ENCODE assay signal across 8 cellular contexts in the genomic region with DNA sequence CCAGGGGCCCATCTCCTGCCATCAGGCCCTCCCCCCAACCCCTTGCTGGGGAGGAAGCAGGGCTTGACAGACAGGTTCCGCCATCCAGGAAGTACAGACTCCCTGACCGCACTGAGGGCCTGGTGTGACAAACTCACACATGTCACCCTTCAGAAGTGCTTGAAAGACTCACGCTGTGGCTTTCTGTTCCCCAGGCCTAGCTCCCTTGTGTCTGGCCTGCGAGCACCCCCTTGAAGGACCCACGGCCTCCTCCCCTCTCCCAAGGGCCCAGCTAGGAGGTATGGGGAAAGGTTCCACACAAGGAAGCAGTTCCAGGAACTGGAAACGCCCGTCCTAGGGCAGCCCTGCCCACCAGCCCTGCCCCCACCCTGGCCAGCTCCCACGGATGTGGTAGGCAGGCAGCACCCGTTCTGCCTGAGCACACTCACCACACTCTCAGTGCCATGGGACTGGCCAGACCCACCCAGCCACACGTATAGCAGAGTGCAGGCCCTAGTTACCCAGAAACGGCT. TPM values are rescaled to one million over a fixed set of nuclear protein-coding genes. Genes with fewer than 3 reads are reported as not detected.
DNase-seq lines count a peak whose midpoint lies in the region; ATAC-seq, FAIRE-seq and TF ChIP-seq lines count a peak whose summit lies in the region.

No MANE protein-coding gene starts in this region.

- peak; percentile 67 for DNase-seq in NOMO-1 treated with dmso at 0.1 percent for 144 hours (lab: John Stamatoyannopoulos, UW; ENCODE audit: unreplicated experiment)
- peak; percentile 82 to 86 for DNase-seq in activated T-cell treated with anti-CD3 and anti-CD28 coated beads, Interleukin-2, amount 50 U/mL, for 72 hours
- DNase-seq in keratinocyte (ENCODE audit: low read depth, low spot score) = no peak
- peak; percentile 55 for DNase-seq in stimulated activated CD4-positive, alpha-beta T cell treated with anti-CD3 and anti-CD28 coated beads, Interleukin-4, amount 100 ng/mL, for 1 hour
- DNase-seq in NCI-H2196 treated with DMSO at 0.1 percent for 48 hours (lab: John Stamatoyannopoulos, UW; ENCODE audit: unreplicated experiment) = no peak
- no peak for DNase-seq in NCI-H345 treated with DMSO at 0.1 percent for 48 hours (lab: John Stamatoyannopoulos, UW; ENCODE audit: unreplicated experiment)

- H3K36me3 ChIP-seq in keratinocyte (ENCODE audit: control insufficient read depth in 2 of 2, extremely low read depth in 1 of 2, insufficient read depth in 2 of 2, low read length in 2 of 2) = peaks cover 68 to 88% of the 10 kb centered on the region in 2 experiments

- peak overlapping the region; percentile 54 for H3K4me2 ChIP-seq in keratinocyte (ENCODE audit: control insufficient read depth, extremely low read depth, insufficient read depth, low read depth, low read length)

- dilution Hi-C loops in keratinocyte (cut with MboI; ENCODE audit: extremely low pct_ligation_motif_present, low sequenced_read_pairs) = no loop called here

- peaks cover 66% of the 10 kb centered on the region for H3K79me2 ChIP-seq in keratinocyte (ENCODE audit: control insufficient read depth, insufficient read depth, low read length)

- peak overlapping the region; percentile 96 for H3K27ac ChIP-seq in keratinocyte (ENCODE audit: control insufficient read depth, insufficient read depth, low read length)

- peaks cover 21% of the 10 kb centered on the region for H3K9me1 ChIP-seq in keratinocyte (ENCODE audit: control insufficient read depth, extremely low read depth, insufficient read depth, low read length)

- peak overlapping the region; percentile 94 for H3K27ac Mint-ChIP-seq in activated T-cell treated with anti-CD3 and anti-CD28 coated beads, Interleukin-2, amount 50 U/mL, for 72 hours

- no peaks in the 10 kb centered on the region for H3K9me3 Mint-ChIP-seq in activated T-cell treated with anti-CD3 and anti-CD28 coated beads, Interleukin-2, amount 50 U/mL, for 72 hours

- H3K27me3 ChIP-seq in keratinocyte (ENCODE audit: control insufficient read depth, extremely low read depth, insufficient read depth, low read length) = no peaks in the 10 kb centered on the region

- H3K4me3 ChIP-seq in keratinocyte (ENCODE audit: control insufficient read depth in 2 of 3, extremely low read depth in 1 of 3, insufficient read depth in 2 of 3, low read depth in 1 of 3, low read length in 3 of 3) = no peak overlapping the region

- no peak overlapping the region for H2AFZ ChIP-seq in keratinocyte (ENCODE audit: control insufficient read depth, low read length)

- peaks cover 9 to 12% of the 10 kb centered on the region in 2 donors for H3K36me3 Mint-ChIP-seq in activated T-cell treated with anti-CD3 and anti-CD28 coated beads, Interleukin-2, amount 50 U/mL, for 72 hours (ENCODE audit: insufficient read depth in 2 of 2)

- ATAC-seq in GM18499 (IDR thresholded peaks at IDR 0.05; ENCODE audit: insufficient read depth, unreplicated experiment) = peak; percentile 37
- ATAC-seq in HG02759 (IDR thresholded peaks at IDR 0.05; ENCODE audit: unreplicated experiment) = peak; percentile 75
- peak; percentile 78 to 85 for ATAC-seq in activated T-cell treated with anti-CD3 and anti-CD28 coated beads, Interleukin-2, amount 50 U/mL, for 72 hours (replicated peaks in 1 of 2)

- H3K4me1 Mint-ChIP-seq in activated T-cell treated with anti-CD3 and anti-CD28 coated beads, Interleukin-2, amount 50 U/mL, for 72 hours (ENCODE audit: low read depth) = peaks cover 80% of the 10 kb centered on the region

- H3K9me3 ChIP-seq in keratinocyte (ENCODE audit: control insufficient read depth, low read depth, low read length) = no peaks in the 10 kb centered on the region

- peaks cover 81% of the 10 kb centered on the region for H3K4me1 ChIP-seq in keratinocyte (ENCODE audit: control insufficient read depth, extremely low read depth, insufficient read depth, low read length)

- peak overlapping the region; percentile 66 to 84 for H3K4me3 Mint-ChIP-seq in activated T-cell treated with anti-CD3 and anti-CD28 coated beads, Interleukin-2, amount 50 U/mL, for 72 hours

- H3K27me3 Mint-ChIP-seq in activated T-cell treated with anti-CD3 and anti-CD28 coated beads, Interleukin-2, amount 50 U/mL, for 72 hours (ENCODE audit: low read depth) = no peaks in the 10 kb centered on the region

- H4K20me1 ChIP-seq in keratinocyte (ENCODE audit: control insufficient read depth, extremely low read depth, insufficient read depth, low read length) = peaks cover 39% of the 10 kb centered on the region

- peak overlapping the region; percentile 45 for H3K9ac ChIP-seq in keratinocyte (ENCODE audit: control insufficient read depth, extremely low read depth, insufficient read depth, low read length)

- FAIRE-seq in keratinocyte (lab: Jason Lieb, UNC) = peak; percentile 74

- TF ChIP-seq CTCF in keratinocyte (optimal IDR thresholded peaks at IDR 0.05 in 1 of 3, IDR thresholded peaks at IDR 0.05 in 1 of 3, conservative IDR thresholded peaks at IDR 0.05 in 1 of 3; ENCODE audit: extremely low read depth in 1 of 3, insufficient read depth in 2 of 3, low read length in 3 of 3) = no peak

RNA-seq across cellular contexts. Expression of a gene that starts 26.7 kb away (rescaled TPM):
- total RNA-seq in activated T-cell treated with anti-CD3 and anti-CD28 coated beads, Interleukin-2, amount 50 U/mL, for 72 hours = 10 to 100 TPM; 41.7 to 51.9 TPM
- polyA plus RNA-seq in keratinocyte = 580 to 1,115 TPM (median 689 TPM) in 3 replicates
- polyA plus RNA-seq in keratinocyte (2011; ENCODE audit: low read depth) = 202 TPM
- 275 and 321 TPM in 2 replicates for polyA plus RNA-seq in keratinocyte (2011; cell fraction: cytosol; rRNA removed)
- 1,814 and 2,318 TPM in 2 replicates for polyA plus RNA-seq in keratinocyte (2011; cell fraction: nucleus; rRNA removed)
- polyA plus RNA-seq in keratinocyte (2012; ENCODE audit: low replicate concordance) = 844 and 1,046 TPM in 2 replicates
- 817 to 1,377 TPM (median 1,072 TPM) in 3 replicates for polyA minus RNA-seq in keratinocyte
- polyA minus RNA-seq in keratinocyte (2011; cell fraction: cytosol; rRNA and poly(A)+ RNA removed) = 724 TPM
- polyA minus RNA-seq in keratinocyte (2011; cell fraction: nucleus; rRNA and poly(A)+ RNA removed) = 1,644 and 2,001 TPM in 2 replicates

Comparison
In these comparisons a context has a peak if more than half of its experiments do, and no peak if none do; other contexts are left out.
1. DNase-seq: peak in NOMO-1 treated with dmso at 0.1 percent for 144 hours (single experiment), activated T-cell treated with anti-CD3 and anti-CD28 coated beads, Interleukin-2, amount 50 U/mL, for 72 hours (2 of 2) and stimulated activated CD4-positive, alpha-beta T cell treated with anti-CD3 and anti-CD28 coated beads, Interleukin-4, amount 100 ng/mL, for 1 hour (single experiment); none in keratinocyte (single experiment), NCI-H2196 treated with DMSO at 0.1 percent for 48 hours (single experiment) and NCI-H345 treated with DMSO at 0.1 percent for 48 hours (single experiment).
2. Peak in every context shown above with its lines, with median percentiles within 50 percentile points of each other: ATAC-seq.